ENCODE assay signal across 10 cellular contexts in genomic region chr20:6116763-6117162, GRCh38. TPM values are rescaled to one million over a fixed set of nuclear protein-coding genes. Genes with fewer than 3 reads are reported as not detected.
"Had no signal": no experiment of that assay in that cellular context is flagged by ENCODE, and none has a peak within 500 bp of the region (broad histone marks: within the 10 kb centered on the region; RNA-seq: fewer than 3 reads in every experiment).

No MANE protein-coding gene starts in this region.

- DNase-seq: GM23248, GOT3, H7, HFFc6, KBM-7 had no signal

- H3K27ac ChIP-seq: GM23248, HL-60 had no signal

- H3K4me3 ChIP-seq: GM23248, HAP-1 had no signal

- ATAC-seq: HCT116, HepG2 had no signal

- FAIRE-seq: HepG2 had no signal

RNA-seq across cellular contexts. Expression of gene FERMT1, which starts 6.1 kb away (rescaled TPM):
- polyA plus RNA-seq: IgD-negative memory B cell had no signal
